Comparison of ENCODE assay signal across 15 cellular contexts in genomic region chr11:122724520-122724919, GRCh38.
DNase-seq lines count a peak whose midpoint lies in the region; ATAC-seq and TF ChIP-seq lines count a peak whose summit lies in the region.
"Had no signal": no experiment of that assay in that cellular context is flagged by ENCODE, and none has a peak within 500 bp of the region (broad histone marks: within the 10 kb centered on the region; RNA-seq: fewer than 3 reads in every experiment).

No MANE protein-coding gene starts in this region.

- H3K27ac ChIP-seq in BLaER1 (peak overlapping the region; percentile 93), KOPT-K1 (ENCODE audit: low read depth, low read length, poor library complexity, severe bottlenecking) (peak overlapping the region; percentile 99), brain microvascular endothelial cell (peak overlapping the region; percentile 92)

- peak overlapping the region; percentile 97 for H3K4me2 ChIP-seq in BLaER1

- no peaks in the 10 kb centered on the region for H3K9me3 Mint-ChIP-seq in nephron
- H3K9me3 Mint-ChIP-seq: activated naive CD4-positive, alpha-beta T cell treated with anti-CD3 and anti-CD28 coated beads for 36 hours; central memory CD8-positive, alpha-beta T cell; H9 had no signal

- H3K36me3 Mint-ChIP-seq in nephron (ENCODE audit: low read depth), result no peaks in the 10 kb centered on the region

- TF ChIP-seq CTCF in brain microvascular endothelial cell (IDR thresholded peaks at IDR 0.05; ENCODE audit: low read depth, low read length, missing control alignments) (no peak), nephron (IDR thresholded peaks at IDR 0.05; ENCODE audit: unreplicated experiment in 3 of 3) (no peak), omental fat pad (IDR thresholded peaks at IDR 0.05) (no peak)

- peaks cover 52% of the 10 kb centered on the region for H3K4me1 Mint-ChIP-seq in nephron

- H3K9ac ChIP-seq in BLaER1, result peak overlapping the region; percentile 69

- H3K27ac Mint-ChIP-seq in nephron, result peak overlapping the region; percentile 10 to 26 (median 21)
- H3K27ac Mint-ChIP-seq: activated naive CD4-positive, alpha-beta T cell treated with anti-CD3 and anti-CD28 coated beads for 36 hours; H9 had no signal

- H3K27me3 Mint-ChIP-seq in nephron (ENCODE audit: low read depth), result peaks cover 5% of the 10 kb centered on the region
- H3K27me3 Mint-ChIP-seq: central memory CD8-positive, alpha-beta T cell had no signal

- peaks cover 99% of the 10 kb centered on the region for H3K4me1 ChIP-seq in BLaER1

- peak overlapping the region; percentile 63; the same call in 1 of the 2 replicates for H3K4me3 ChIP-seq in BLaER1
- H3K4me3 ChIP-seq in brain microvascular endothelial cell (ENCODE audit: low read depth, low read length), result no peak overlapping the region

- no peak overlapping the region for H3K4me3 Mint-ChIP-seq in nephron
- H3K4me3 Mint-ChIP-seq: activated naive CD4-positive, alpha-beta T cell treated with anti-CD3 and anti-CD28 coated beads for 36 hours; central memory CD8-positive, alpha-beta T cell; H9 had no signal

- ATAC-seq in HG02981 (IDR thresholded peaks at IDR 0.05; ENCODE audit: unreplicated experiment) (no peak), omental fat pad (ENCODE audit: low FRiP score) (no peak)

- DNase-seq in brain microvascular endothelial cell, result no peak
- no peak for DNase-seq in stimulated activated naive CD4-positive, alpha-beta T cell (lab: John Stamatoyannopoulos, UW)
- DNase-seq in omental fat pad (ENCODE audit: low spot score), result no peak
- DNase-seq in AG08396 (ENCODE audit: low spot score), result no peak
- DNase-seq: activated CD4-positive, alpha-beta T cell treated with anti-CD3 and anti-CD28 coated beads, Interleukin-2, amount 50 U/mL, for 48 hours; activated naive CD4-positive, alpha-beta T cell treated with anti-CD3 and anti-CD28 coated beads for 36 hours; H9; NCI-H1048; NCI-H446; T1000 had no signal

- peaks cover 41% of the 10 kb centered on the region for H4K20me1 ChIP-seq in BLaER1

- in situ Hi-C loops in brain microvascular endothelial cell (cut with HindIII; ENCODE audit: low pct_ligation_motif_present, low sequenced_read_pairs), result no loop called here

- no peaks in the 10 kb centered on the region for H3K27me3 ChIP-seq in BLaER1
- H3K27me3 ChIP-seq in brain microvascular endothelial cell (replicated peaks), result no peaks in the 10 kb centered on the region

- H3K36me3 ChIP-seq in BLaER1 (peaks cover 30% of the 10 kb centered on the region), KOPT-K1 (ENCODE audit: insufficient read depth, low read length) (no peaks in the 10 kb centered on the region), brain microvascular endothelial cell (replicated peaks) (no peaks in the 10 kb centered on the region)

- H3K9me3 ChIP-seq in BLaER1 (no peaks in the 10 kb centered on the region), KOPT-K1 (ENCODE audit: insufficient read depth, low read length, poor library complexity, severe bottlenecking) (no peaks in the 10 kb centered on the region)
